In genomic region chr15:73882761-73883419, GRCh38 we compare ENCODE assay signal across 27 cellular contexts. TPM values are rescaled to one million over a fixed set of nuclear protein-coding genes. Genes with fewer than 3 reads are reported as not detected.
"Had no signal": no experiment of that assay in that cellular context is flagged by ENCODE, and none has a peak within 500 bp of the region (broad histone marks: within the 10 kb centered on the region; RNA-seq: fewer than 3 reads in every experiment).

No MANE protein-coding gene starts in this region.

- H3K9me3 ChIP-seq: breast epithelium, gastrocnemius medialis, right atrium auricular region, spleen, upper lobe of left lung had no signal

- H3K4me3 ChIP-seq: breast epithelium, gastrocnemius medialis, neural progenitor cell, right atrium auricular region, spleen, upper lobe of left lung had no signal

- H3K27ac ChIP-seq: breast epithelium, gastrocnemius medialis, neural progenitor cell, parathyroid adenoma, right atrium auricular region, spleen, upper lobe of left lung had no signal

- H3K4me1 ChIP-seq: breast epithelium, gastrocnemius medialis, neural progenitor cell, parathyroid adenoma, right atrium auricular region, spleen, upper lobe of left lung had no signal

- ATAC-seq: activated naive CD4-positive, alpha-beta T cell treated with anti-CD3 and anti-CD28 coated beads, Interleukin-2, amount 50 U/mL, for 72 hours; activated T-cell treated with anti-CD3 and anti-CD28 coated beads, Interleukin-2, amount 50 U/mL, for 4 hours; activated T-helper 17 cell treated with anti-CD3 and anti-CD28 coated beads, Interleukin-2, amount 50 U/mL, for 72 hours; gastrocnemius medialis; left colon; naive thymus-derived CD8-positive, alpha-beta T cell had no signal

- DNase-seq: activated CD4-positive, alpha-beta memory T cell treated with anti-CD3 and anti-CD28 coated beads, Interleukin-2, amount 10 ng/mL, durations not matched to agents 7 days and 5 days; activated CD4-positive, alpha-beta T cell treated with anti-CD3 and anti-CD28 coated beads for 1 hour; activated CD4-positive, alpha-beta T cell treated with anti-CD3 and anti-CD28 coated beads, Interleukin-2, amount 10 ng/mL, durations not matched to agents 7 days and 5 days; activated naive CD4-positive, alpha-beta T cell; activated T-cell treated with anti-CD3 and anti-CD28 coated beads, Interleukin-2, amount 50 U/mL, for 4 hours; dermis blood vessel endothelial cell; effector CD4-positive, alpha-beta T cell; gastrocnemius medialis; glutamatergic neuron; kidney; occipital lobe; spleen; stimulated activated naive CD4-positive, alpha-beta T cell; upper lobe of left lung had no signal

- H3K27me3 ChIP-seq: breast epithelium, neural progenitor cell, right atrium auricular region, upper lobe of left lung had no signal

- H3K36me3 ChIP-seq: breast epithelium, gastrocnemius medialis, neural progenitor cell, right atrium auricular region, spleen, upper lobe of left lung had no signal

RNA-seq across cellular contexts. Expression of gene TBC1D21, which starts 9.5 kb away (rescaled TPM):
- total RNA-seq: activated CD4-positive, alpha-beta memory T cell treated with anti-CD3 and anti-CD28 coated beads, Interleukin-2, amount 10 ng/mL, durations not matched to agents 7 days and 5 days; activated CD4-positive, alpha-beta T cell treated with anti-CD3 and anti-CD28 coated beads, Interleukin-2, amount 10 ng/mL, durations not matched to agents 7 days and 5 days; activated naive CD4-positive, alpha-beta T cell treated with anti-CD3 and anti-CD28 coated beads, Interleukin-2, amount 50 U/mL, for 72 hours; activated T-cell treated with anti-CD3 and anti-CD28 coated beads, Interleukin-2, amount 50 U/mL, for 4 hours; activated T-helper 17 cell treated with anti-CD3 and anti-CD28 coated beads, Interleukin-2, amount 50 U/mL, for 72 hours; breast epithelium; dermis blood vessel endothelial cell; epithelial cell of proximal tubule; gastrocnemius medialis; kidney; left colon; lower leg skin; naive thymus-derived CD8-positive, alpha-beta T cell; occipital lobe; pulmonary artery endothelial cell; right atrium auricular region; spleen; T-helper 1 cell treated with Interleukin-12 subunit alpha and Interleukin-12 subunit beta and Interleukin-4 antibody, amounts not matched to agents 30 ng/mL and 1 ng/mL, for 36 hours; temporal lobe; upper lobe of left lung had no signal
- polyA plus RNA-seq: naive thymus-derived CD8-positive, alpha-beta T cell; spleen had no signal
